Comparison of ENCODE assay signal across 27 cellular contexts in genomic region chr6:88653936-88654335, GRCh38.
"Had no signal": no experiment of that assay in that cellular context is flagged by ENCODE, and none has a peak within 500 bp of the region (broad histone marks: within the 10 kb centered on the region; RNA-seq: fewer than 3 reads in every experiment).

No MANE protein-coding gene starts in this region.

- ATAC-seq: foreskin keratinocyte; gastroesophageal sphincter; heart right ventricle; left cardiac atrium; left lung; mucosa of descending colon; natural killer cell treated with Interleukin-12 subunit alpha and Interleukin-12 subunit beta and Interleukin-15 and Interleukin-18, amount 100 ng/mL, for 72 hours; sciatic nerve; stimulated activated naive CD8-positive, alpha-beta T cell treated with anti-CD3 and anti-CD28 coated beads, Interleukin-15, amount 100 ng/mL, for 72 hours; upper lobe of right lung had no signal

- H3K79me2 ChIP-seq: parathyroid adenoma had no signal

- H3K36me3 ChIP-seq: esophagus muscularis mucosa, neutrophil, suprapubic skin, transverse colon, upper lobe of right lung, uterus had no signal

- H3K9ac ChIP-seq: parathyroid adenoma had no signal

- H3K27me3 ChIP-seq: esophagus muscularis mucosa, foreskin keratinocyte, gastroesophageal sphincter, heart right ventricle, left lung, neutrophil, suprapubic skin, transverse colon, upper lobe of right lung, uterus had no signal

- DNase-seq: dermis blood vessel endothelial cell; effector memory CD4-positive, alpha-beta T cell; foreskin keratinocyte; heart right ventricle; hippocampal formation; left cardiac atrium; left lung; mesenchymal stem cell; mucosa of descending colon; naive B cell; stimulated activated CD4-positive, alpha-beta T cell treated with anti-CD3 and anti-CD28 coated beads, Interleukin-12 subunit alpha, Interleukin-12 subunit beta, amount 100 ng/mL, for 4 hours; stimulated activated CD4-positive, alpha-beta T cell treated with anti-CD3 and anti-CD28 coated beads, Interleukin-1b, Interleukin-23, amount 100 ng/mL, for 48 hours; stimulated activated CD4-positive, alpha-beta T cell treated with anti-CD3 and anti-CD28 coated beads, Interleukin-4, amount 100 ng/mL, for 1 hour; stimulated activated CD8-positive, alpha-beta memory T cell treated with anti-CD3 and anti-CD28 coated beads, Interleukin-4, amount 100 ng/mL, for 48 hours; stimulated activated naive CD4-positive, alpha-beta T cell; stimulated activated naive CD8-positive, alpha-beta T cell treated with anti-CD3 and anti-CD28 coated beads, Interleukin-15, amount 100 ng/mL, for 72 hours; transverse colon; upper lobe of right lung; uterus had no signal

- H3K4me2 ChIP-seq: smooth muscle cell had no signal

- H3K27ac ChIP-seq: esophagus muscularis mucosa, foreskin keratinocyte, gastroesophageal sphincter, heart right ventricle, left lung, neutrophil, parathyroid adenoma, suprapubic skin, transverse colon, upper lobe of right lung, uterus had no signal

- H2AFZ ChIP-seq: parathyroid adenoma had no signal

- H3K4me1 ChIP-seq: esophagus muscularis mucosa, foreskin keratinocyte, gastroesophageal sphincter, heart right ventricle, left lung, suprapubic skin, transverse colon, upper lobe of right lung, uterus had no signal

- H3K4me3 ChIP-seq: esophagus muscularis mucosa, gastroesophageal sphincter, heart right ventricle, left lung, mucosa of descending colon, smooth muscle cell, suprapubic skin, transverse colon, upper lobe of right lung, uterus had no signal

- H3K9me3 ChIP-seq: neutrophil, upper lobe of right lung had no signal
